In the genomic region with DNA sequence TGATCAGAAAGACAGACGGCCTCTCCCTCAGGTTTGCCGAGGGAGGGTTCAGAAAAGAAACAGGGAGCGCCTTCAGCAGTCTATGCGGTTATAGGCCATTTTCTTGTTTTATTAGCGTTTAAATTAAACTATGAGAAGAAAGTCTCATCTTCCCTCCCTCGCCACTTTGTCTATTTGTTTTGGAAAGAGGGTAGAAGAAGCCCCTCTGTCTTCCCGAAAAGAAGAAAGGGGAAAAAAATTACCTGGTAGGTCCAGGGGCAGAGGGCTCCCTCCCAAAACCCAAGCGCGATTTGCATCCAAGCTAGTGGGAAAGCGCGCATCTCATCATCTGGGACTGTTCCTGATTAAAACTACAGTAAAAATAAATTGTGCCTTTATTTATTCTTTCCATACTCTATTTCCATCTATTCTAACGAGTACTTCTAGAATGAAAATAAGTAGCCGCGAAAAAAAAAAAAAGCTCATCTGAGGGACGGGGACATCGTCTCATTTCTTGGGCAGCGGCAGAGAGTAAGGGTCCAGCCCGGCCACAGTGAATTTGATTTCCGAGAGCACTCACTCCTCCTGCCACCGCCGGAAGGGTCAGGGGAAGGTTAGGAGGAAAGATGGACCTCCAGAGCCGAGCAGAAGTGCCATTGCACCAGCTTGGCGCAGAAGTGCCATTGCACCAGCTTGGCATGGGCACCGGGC, we compare ENCODE assay signal across 20 cellular contexts. TPM values are rescaled to one million over a fixed set of nuclear protein-coding genes. Genes with fewer than 3 reads are reported as not detected.
DNase-seq lines count a peak whose midpoint lies in the region; ATAC-seq and TF ChIP-seq lines count a peak whose summit lies in the region.
"Had no signal": no experiment of that assay in that cellular context is flagged by ENCODE, and none has a peak within 500 bp of the region (broad histone marks: within the 10 kb centered on the region; RNA-seq: fewer than 3 reads in every experiment).

No MANE protein-coding gene starts in this region.

- no peak overlapping the region for H2BK120ac ChIP-seq in IMR-90 (ENCODE audit: low read depth, low read length)

- in situ Hi-C loops in IMR-90 (cut with MboI; ENCODE audit: low sequenced_read_pairs), result no loop called here

- DNase-seq in activated T-cell treated with anti-CD3 and anti-CD28 coated beads, Interleukin-2, amount 50 U/mL, for 24 hours, result no peak
- DNase-seq in activated T-cell treated with anti-CD3 and anti-CD28 coated beads, Interleukin-2, amount 50 U/mL, for 48 hours, result no peak
- DNase-seq in IMR-90, result no peak
- DNase-seq in iPS DF 6.9 (ENCODE audit: low read depth, low spot score), result no peak
- DNase-seq in neural progenitor cell (ENCODE audit: low spot score), result peak; percentile 16
- DNase-seq in anterior cingulate cortex (lab: John Stamatoyannopoulos, UW), result no peak
- DNase-seq in T-cell, result no peak
- DNase-seq in stimulated activated CD4-positive, alpha-beta T cell treated with anti-CD3 and anti-CD28 coated beads, Interleukin-4, amount 100 ng/mL, for 24 hours, result no peak
- DNase-seq: activated CD4-positive, alpha-beta T cell treated with anti-CD3 and anti-CD28 coated beads, Interleukin-2, amount 50 U/mL, for 1 hour; DMS153; dorsolateral prefrontal cortex; islet precursor cell; NCI-H187; RPMI8226; trophoblast cell had no signal

- no peaks in the 10 kb centered on the region for H3K9me3 Mint-ChIP-seq in activated T-cell treated with anti-CD3 and anti-CD28 coated beads, Interleukin-2, amount 50 U/mL, for 24 hours
- H3K9me3 Mint-ChIP-seq in neural progenitor cell (no peaks in the 10 kb centered on the region), T-cell (no peaks in the 10 kb centered on the region)
- H3K9me3 Mint-ChIP-seq: activated naive CD4-positive, alpha-beta T cell treated with anti-CD3 and anti-CD28 coated beads, Interleukin-2, amount 50 U/mL, for 72 hours; stimulated activated memory B cell treated with anti-CD40 and anti-IgM and Interleukin-4, amounts not matched to agents 10 μg/mL and 1 μg/mL and 100 μg/mL, for 72 hours had no signal

- H2AK5ac ChIP-seq in IMR-90 (ENCODE audit: low read depth, low read length), result no peak overlapping the region

- peak overlapping the region; percentile 8 for H3K4me3 Mint-ChIP-seq in activated T-cell treated with anti-CD3 and anti-CD28 coated beads, Interleukin-2, amount 50 U/mL, for 24 hours
- peak overlapping the region; percentile 91 for H3K4me3 Mint-ChIP-seq in neural progenitor cell
- peak overlapping the region in 1 of 3 donors; percentile 70 for H3K4me3 Mint-ChIP-seq in T-cell
- H3K4me3 Mint-ChIP-seq: stimulated activated memory B cell treated with anti-CD40 and anti-IgM and Interleukin-4, amounts not matched to agents 10 μg/mL and 1 μg/mL and 100 μg/mL, for 72 hours had no signal

- H2BK20ac ChIP-seq in IMR-90 (ENCODE audit: low read depth, low read length), result no peak overlapping the region

- H4K91ac ChIP-seq in IMR-90 (ENCODE audit: insufficient read depth, low read depth, low read length), result no peak overlapping the region

- no peaks in the 10 kb centered on the region for H3K79me1 ChIP-seq in IMR-90 (ENCODE audit: low read depth in 1 of 2, low read length in 2 of 2)

- H2BK15ac ChIP-seq in IMR-90 (ENCODE audit: low read depth, low read length), result no peak overlapping the region

- H2AK9ac ChIP-seq in IMR-90 (replicated peaks; ENCODE audit: low read depth, low read length, poor library complexity), result no peak overlapping the region

- H3K36me3 ChIP-seq in IMR-90 (ENCODE audit: control insufficient read depth, insufficient read depth, low read length) (no peaks in the 10 kb centered on the region), iPS DF 6.9 (ENCODE audit: control insufficient read depth, insufficient read depth, low read length) (no peaks in the 10 kb centered on the region), neural progenitor cell (no peaks in the 10 kb centered on the region)
- H3K36me3 ChIP-seq: neutrophil had no signal

- H3K79me2 ChIP-seq in neural progenitor cell (ENCODE audit: low read depth), result no peaks in the 10 kb centered on the region

- intact Hi-C loops in IMR-90 (cut with micrococcal nuclease), result no loop called here

- no peak for TF ChIP-seq RAD21 in IMR-90 (IDR thresholded peaks at IDR 0.05; ENCODE audit: low read length)

- no peaks in the 10 kb centered on the region for H3K9me1 ChIP-seq in IMR-90 (ENCODE audit: insufficient read depth, low read length)

- no peak overlapping the region for H3K27ac ChIP-seq in IMR-90 (ENCODE audit: insufficient read depth, low read length)
- no peak overlapping the region for H3K27ac ChIP-seq in iPS DF 6.9 (ENCODE audit: low read length)
- no peak overlapping the region for H3K27ac ChIP-seq in neural progenitor cell
- H3K27ac ChIP-seq: dorsolateral prefrontal cortex, neutrophil had no signal

- CTCF ChIA-PET in IMR-90 (lab: Yijun Ruan, JAX) (no interaction called here), T-cell (lab: Charles Lee) (interaction anchor here (0.6 to 0.7 kb wide), 2 partner anchors 12 to 27 kb away, joined by 4 read pairs; no protein-coding TSS in a partner anchor)

- peaks cover 79% of the 10 kb centered on the region for H3K27me3 Mint-ChIP-seq in activated T-cell treated with anti-CD3 and anti-CD28 coated beads, Interleukin-2, amount 50 U/mL, for 24 hours
- peaks cover 68% of the 10 kb centered on the region for H3K27me3 Mint-ChIP-seq in neural progenitor cell (ENCODE audit: insufficient read depth, low read depth)
- H3K27me3 Mint-ChIP-seq in T-cell, result peaks cover 33 to 75% of the 10 kb centered on the region in 2 donors

- peaks cover 24% of the 10 kb centered on the region for H3K4me1 Mint-ChIP-seq in activated T-cell treated with anti-CD3 and anti-CD28 coated beads, Interleukin-2, amount 50 U/mL, for 24 hours (ENCODE audit: low read depth)
- H3K4me1 Mint-ChIP-seq in neural progenitor cell, result peaks cover 62% of the 10 kb centered on the region
- peaks cover 22 to 30% (median 25%) of the 10 kb centered on the region in 3 donors for H3K4me1 Mint-ChIP-seq in T-cell

- no peaks in the 10 kb centered on the region for H3K4me1 ChIP-seq in IMR-90 (ENCODE audit: control insufficient read depth, insufficient read depth, low read length)
- H3K4me1 ChIP-seq in iPS DF 6.9 (ENCODE audit: control insufficient read depth, insufficient read depth, low read length), result peaks cover 2% of the 10 kb centered on the region; the same call in 1 of the 2 replicates
- peaks cover 37% of the 10 kb centered on the region for H3K4me1 ChIP-seq in neural progenitor cell

- no TSS peak for BruUV-seq in IMR-90 (replicated peaks; lab: Mats Ljungman, UMichigan)

- no peak overlapping the region for H3K18ac ChIP-seq in IMR-90 (ENCODE audit: low read depth, low read length)

- no peak overlapping the region for H4K5ac ChIP-seq in IMR-90 (ENCODE audit: low read depth, low read length)

- H3K9me3 ChIP-seq in IMR-90 (ENCODE audit: control insufficient read depth, insufficient read depth, low read length), result no peaks in the 10 kb centered on the region; the same call in 1 of the 2 replicates
- no peaks in the 10 kb centered on the region for H3K9me3 ChIP-seq in iPS DF 6.9 (ENCODE audit: control insufficient read depth, insufficient read depth, low read length)
- H3K9me3 ChIP-seq in neural progenitor cell (ENCODE audit: low read depth), result no peaks in the 10 kb centered on the region
- H3K9me3 ChIP-seq: neutrophil had no signal

- dilution Hi-C loops in IMR-90 (cut with HindIII; ENCODE audit: low sequenced_read_pairs, unreplicated experiment), result no loop called here

- H3K9ac ChIP-seq in IMR-90 (ENCODE audit: low read depth, low read length) (no peak overlapping the region), neural progenitor cell (no peak overlapping the region)

- ATAC-seq in IMR-90 (ENCODE audit: low read depth) (no peak), T-cell (replicated peaks in 1 of 4) (no peak)
- ATAC-seq: activated naive CD4-positive, alpha-beta T cell treated with anti-CD3 and anti-CD28 coated beads, Interleukin-2, amount 50 U/mL, for 72 hours; SK-N-SH treated with all-trans-retinoic acid at 6 μM for 48 hours; stimulated activated memory B cell treated with anti-CD40 and anti-IgM and Interleukin-4, amounts not matched to agents 10 μg/mL and 1 μg/mL and 100 μg/mL, for 72 hours had no signal

- no peak overlapping the region for H3K4me3 ChIP-seq in IMR-90 (ENCODE audit: insufficient read depth, low read depth, low read length)
- H3K4me3 ChIP-seq in iPS DF 6.9 (ENCODE audit: low read length), result peak overlapping the region; percentile 19; the same call in 1 of the 2 replicates
- no peak overlapping the region for H3K4me3 ChIP-seq in neural progenitor cell

- peaks cover 14% of the 10 kb centered on the region for H3F3A ChIP-seq in neural progenitor cell (ENCODE audit: low read depth)

- H3K36me3 Mint-ChIP-seq in activated T-cell treated with anti-CD3 and anti-CD28 coated beads, Interleukin-2, amount 50 U/mL, for 24 hours (ENCODE audit: low read depth), result no peaks in the 10 kb centered on the region
- H3K36me3 Mint-ChIP-seq in neural progenitor cell (no peaks in the 10 kb centered on the region), T-cell (no peaks in the 10 kb centered on the region)
- H3K36me3 Mint-ChIP-seq: stimulated activated memory B cell treated with anti-CD40 and anti-IgM and Interleukin-4, amounts not matched to agents 10 μg/mL and 1 μg/mL and 100 μg/mL, for 72 hours had no signal

- no peak overlapping the region for H3K4ac ChIP-seq in IMR-90 (ENCODE audit: low read depth, low read length)

- TF ChIP-seq CTCF in IMR-90 (conservative IDR thresholded peaks at IDR 0.05; ENCODE audit: low read depth, low read length), result no peak
- no peak for TF ChIP-seq CTCF in neural progenitor cell (IDR thresholded peaks at IDR 0.05)

- no peak overlapping the region for H3K14ac ChIP-seq in IMR-90 (replicated peaks; ENCODE audit: low read depth, low read length)

- no peak overlapping the region for H4K8ac ChIP-seq in IMR-90 (ENCODE audit: low read depth in 2 of 2, low read length in 2 of 2)

- no peak overlapping the region for H2BK5ac ChIP-seq in IMR-90 (ENCODE audit: low read depth, low read length, poor library complexity, severe bottlenecking)

- no peak overlapping the region for H3K4me2 ChIP-seq in IMR-90 (ENCODE audit: low read depth, low read length)
- peak overlapping the region; percentile 83 for H3K4me2 ChIP-seq in neural progenitor cell

- H3K56ac ChIP-seq in IMR-90 (ENCODE audit: extremely low read depth, insufficient read depth, low read length), result no peak overlapping the region

- H2AFZ ChIP-seq in IMR-90 (replicated peaks; ENCODE audit: low read length, poor library complexity) (peak overlapping the region; percentile 35), neural progenitor cell (replicated peaks) (no peak overlapping the region)

- no peak overlapping the region for H3K27ac Mint-ChIP-seq in activated T-cell treated with anti-CD3 and anti-CD28 coated beads, Interleukin-2, amount 50 U/mL, for 24 hours
- H3K27ac Mint-ChIP-seq in neural progenitor cell (no peak overlapping the region), T-cell (no peak overlapping the region)
- H3K27ac Mint-ChIP-seq: activated naive CD4-positive, alpha-beta T cell treated with anti-CD3 and anti-CD28 coated beads, Interleukin-2, amount 50 U/mL, for 72 hours; CD14-positive monocyte; stimulated activated memory B cell treated with anti-CD40 and anti-IgM and Interleukin-4, amounts not matched to agents 10 μg/mL and 1 μg/mL and 100 μg/mL, for 72 hours had no signal

- H4K20me1 ChIP-seq in IMR-90 (ENCODE audit: insufficient read depth, low read length) (no peaks in the 10 kb centered on the region), neural progenitor cell (ENCODE audit: low read depth) (peaks cover 44% of the 10 kb centered on the region)

- no peak for TF ChIP-seq POLR2A in IMR-90 (IDR thresholded peaks at IDR 0.05; ENCODE audit: low read depth, low read length)

- peaks cover 70% of the 10 kb centered on the region for H3K27me3 ChIP-seq in IMR-90 (ENCODE audit: control insufficient read depth, insufficient read depth, low read length)
- H3K27me3 ChIP-seq in iPS DF 6.9 (ENCODE audit: control insufficient read depth, insufficient read depth, low read length), result peaks cover 74% of the 10 kb centered on the region
- peaks cover 100% of the 10 kb centered on the region for H3K27me3 ChIP-seq in neural progenitor cell

- POLR2A ChIA-PET in IMR-90 (lab: Charles Lee; ENCODE audit: unreplicated experiment) (interaction anchor here (0.6 kb wide), 1 partner anchor 26 kb away, joined by 3 read pairs; no protein-coding TSS in a partner anchor), T-cell (lab: Charles Lee) (interaction anchor here (0.6 kb wide), 2 partner anchors 41 to 454 kb away, joined by 3 to 4 read pairs; no protein-coding TSS in a partner anchor)

- H3K23ac ChIP-seq in IMR-90 (ENCODE audit: low read depth, low read length), result peak overlapping the region; percentile 52; the same call in 1 of the 2 replicates

- WGBS in IMR-90 (ENCODE audit: extremely low coverage in 2 of 2, insufficient read length in 1 of 2), 2 experiments, result 7% methylated on average over 3 of the region's 24 CpGs; no CpG with 5 or more reads in 1 of the 2 experiments
- WGBS in iPS DF 6.9 (ENCODE audit: insufficient coverage, insufficient read length), result no CpG with 5 or more reads among the region's 24 CpGs

RNA-seq across cellular contexts. Expression of gene PAX8, which starts 2.4 kb away (rescaled TPM):
- total RNA-seq in IMR-90 (2012; rRNA removed) (0.18 and 0.28 TPM in 2 replicates), neural progenitor cell (ENCODE audit: low replicate concordance) (1.4 and 2.9 TPM in 2 replicates), T-cell (1 to 10 TPM; 1.0 to 1.8 (median 1.3) TPM)
- polyA plus RNA-seq in IMR-90 (2012; rRNA removed), result 1.1 and 1.5 TPM in 2 replicates
- polyA plus RNA-seq in IMR-90 (2012; cell fraction: cytosol; rRNA removed), result 0.37 and 0.92 TPM in 2 replicates
- polyA plus RNA-seq in IMR-90 (2012; cell fraction: nucleus; rRNA removed; ENCODE audit: low replicate concordance), result 1.8 and 3.0 TPM in 2 replicates
